ENCODE assay signal across 8 cellular contexts in the genomic region with DNA sequence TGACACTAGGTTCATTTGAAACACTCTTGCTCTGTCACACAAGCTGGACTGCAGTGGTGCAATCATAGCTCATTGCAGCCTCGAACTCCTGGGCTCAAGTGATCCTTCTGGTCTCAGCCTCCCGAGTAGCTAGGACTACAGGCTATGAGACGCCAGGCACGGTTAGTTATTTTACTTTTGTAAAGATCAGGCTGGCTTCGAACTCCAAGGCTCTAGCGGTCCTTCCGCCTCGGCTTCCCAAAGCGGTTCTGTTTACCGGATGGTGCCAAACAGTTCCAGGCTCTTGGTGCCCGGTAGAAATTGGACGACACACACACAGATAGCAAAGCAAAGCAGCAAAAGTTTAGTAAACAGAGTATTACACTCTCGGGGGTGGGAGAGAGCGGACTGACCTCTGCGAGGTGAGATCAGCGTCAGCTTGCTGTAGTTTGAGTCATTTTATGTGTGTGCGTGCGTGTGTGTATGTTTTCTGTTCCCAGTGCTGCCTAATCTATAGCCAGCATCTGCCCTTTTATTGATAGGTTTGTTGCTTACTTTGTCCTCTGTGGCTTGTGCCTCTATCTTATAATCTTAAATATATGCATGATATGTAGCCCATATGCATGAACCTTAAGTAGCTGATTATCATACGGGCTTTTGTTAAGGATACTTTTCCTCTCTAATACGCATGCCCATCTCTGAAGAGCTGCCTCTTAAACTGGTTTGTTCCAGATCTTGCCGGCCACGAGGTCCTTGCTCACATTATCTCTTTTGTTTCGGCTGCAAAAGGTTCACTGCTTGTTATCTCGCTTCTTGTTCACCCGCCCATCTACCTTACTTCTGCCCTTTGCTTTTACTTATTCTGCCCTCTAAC.
DNase-seq lines count a peak whose midpoint lies in the region; ATAC-seq and TF ChIP-seq lines count a peak whose summit lies in the region.

No MANE protein-coding gene starts in this region.

- H3K4me3 ChIP-seq in GM08714 (ENCODE audit: low read length) (peak overlapping the region; percentile 89), iPS-20b (ENCODE audit: low read length) (peak overlapping the region; percentile 93), skeletal muscle tissue (ENCODE audit: low read length in 3 of 3) (peak overlapping the region; percentile 91 to 98 (median 95))

- H3K36me3 Mint-ChIP-seq in T-helper 17 cell (ENCODE audit: low read depth) = peaks cover 2% of the 10 kb centered on the region
- H3K36me3 Mint-ChIP-seq in chondrocyte (ENCODE audit: low read depth) = peaks cover 6% of the 10 kb centered on the region

- no peak overlapping the region for H3K27ac Mint-ChIP-seq in T-helper 17 cell
- H3K27ac Mint-ChIP-seq in chondrocyte (ENCODE audit: unreplicated experiment) = no peak overlapping the region

- H3K36me3 ChIP-seq in iPS-20b (ENCODE audit: insufficient read depth, low read depth, low read length) = no peaks in the 10 kb centered on the region
- peaks cover 0 to 7% (median 0%) of the 10 kb centered on the region in 3 donors for H3K36me3 ChIP-seq in skeletal muscle tissue (ENCODE audit: control insufficient read depth in 3 of 3, insufficient read depth in 3 of 3, low read length in 3 of 3)

- H3K27ac ChIP-seq in iPS-20b (ENCODE audit: low read length) (peak overlapping the region; percentile 94), skeletal muscle tissue (ENCODE audit: low read depth, low read length) (peak overlapping the region; percentile 92)

- ATAC-seq in HG02642 (IDR thresholded peaks at IDR 0.05; ENCODE audit: poor library complexity, unreplicated experiment) = peak; percentile 37
- ATAC-seq in T-helper 17 cell = peak; percentile 41

- H3K9me3 ChIP-seq in T-helper 17 cell (ENCODE audit: control insufficient read depth, low read length, poor library complexity, severe bottlenecking) (no peaks in the 10 kb centered on the region), iPS-20b (ENCODE audit: insufficient read depth, low read depth, low read length) (no peaks in the 10 kb centered on the region), skeletal muscle tissue (ENCODE audit: control insufficient read depth in 3 of 3, low read length in 3 of 3) (no peaks in the 10 kb centered on the region)

- peaks cover 20% of the 10 kb centered on the region for H3K4me1 Mint-ChIP-seq in T-helper 17 cell
- H3K4me1 Mint-ChIP-seq in chondrocyte (ENCODE audit: low read depth) = peaks cover 26% of the 10 kb centered on the region

- TF ChIP-seq CTCF in chondrocyte (IDR thresholded peaks at IDR 0.05) = no peak

- H3K9ac ChIP-seq in iPS-20b (ENCODE audit: low read depth, low read length) (peak overlapping the region; percentile 100), skeletal muscle tissue (ENCODE audit: low read depth in 1 of 3, low read length in 3 of 3) (peak overlapping the region; percentile 86 to 91 (median 90))

- H3K4me3 Mint-ChIP-seq in T-helper 17 cell (no peak overlapping the region), chondrocyte (ENCODE audit: unreplicated experiment) (no peak overlapping the region)

- peaks cover 16% of the 10 kb centered on the region for H3K4me1 ChIP-seq in iPS-20b (ENCODE audit: insufficient read depth, low read length)
- H3K4me1 ChIP-seq in skeletal muscle tissue (ENCODE audit: control insufficient read depth in 3 of 3, insufficient read depth in 3 of 3, low read length in 3 of 3) = peaks cover 21 to 30% (median 21%) of the 10 kb centered on the region in 3 donors

- DNase-seq in NCI-H187 (lab: John Stamatoyannopoulos, UW) (peak; percentile 68 to 79), T-helper 17 cell (peak in 2 of 3 donors; percentile 29 to 37), brain pericyte (ENCODE audit: low read depth, low spot score) (peak; percentile 57), chondrocyte (ENCODE audit: low spot score) (no peak)

- no peaks in the 10 kb centered on the region for H3K27me3 ChIP-seq in iPS-20b (ENCODE audit: insufficient read depth, low read length)
- H3K27me3 ChIP-seq in skeletal muscle tissue (ENCODE audit: control insufficient read depth in 3 of 3, insufficient read depth in 3 of 3, low read length in 3 of 3) = peaks cover 0 to 2% (median 0%) of the 10 kb centered on the region in 3 donors

- H3K27me3 Mint-ChIP-seq in T-helper 17 cell (peaks cover 10% of the 10 kb centered on the region), chondrocyte (ENCODE audit: low read depth) (no peaks in the 10 kb centered on the region)

- H3K9me3 Mint-ChIP-seq in chondrocyte (ENCODE audit: low read depth) = no peaks in the 10 kb centered on the region
